Comparison of ENCODE assay signal across 2 cellular contexts in the genomic region with DNA sequence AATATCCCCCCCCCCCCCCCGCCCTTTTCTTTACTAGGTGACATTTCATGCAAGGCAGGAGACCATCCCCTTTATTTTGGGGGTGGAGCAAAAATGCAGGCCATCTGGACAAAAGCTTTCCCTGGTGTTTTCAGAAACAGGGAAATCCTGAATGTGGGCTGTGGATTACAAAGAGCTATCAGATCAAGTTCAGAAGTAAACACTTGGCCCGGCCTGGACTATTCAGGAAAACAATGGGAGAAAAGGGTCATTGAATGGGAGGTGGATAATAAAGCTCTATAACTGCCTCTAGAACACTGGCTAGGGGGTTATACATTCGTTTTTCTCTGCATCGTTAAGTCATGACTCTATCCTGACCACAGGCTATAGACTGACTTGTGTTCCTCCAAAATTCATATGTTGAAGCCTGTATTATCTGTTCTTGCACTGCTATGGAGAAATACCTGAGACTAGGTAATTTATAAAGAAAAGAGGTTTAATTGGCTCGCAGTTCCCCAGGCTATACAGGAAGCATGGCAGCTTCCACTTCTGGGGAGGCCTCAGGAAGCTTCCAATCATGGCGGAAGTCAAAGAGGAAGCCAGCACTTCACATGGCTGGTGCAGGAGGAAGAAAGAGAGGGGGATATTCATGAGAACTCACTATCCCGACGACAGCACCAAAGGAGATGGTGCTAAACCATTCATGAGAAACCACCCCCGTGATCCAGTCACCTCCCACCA.
TF ChIP-seq lines count a peak whose summit lies in the region.

No MANE protein-coding gene starts in this region.

TF ChIP-seq in HEK293T, 16 proteins besides CTCF, POLR2A, EP300 and RAD21 (continued from another document):
- TF ChIP-seq NFRKB (IDR thresholded peaks at IDR 0.05) (no peak), FOXM1 (IDR thresholded peaks at IDR 0.05; ENCODE audit: borderline replicate concordance) (no peak), ARNT (IDR thresholded peaks at IDR 0.05) (no peak), FOXA1 (IDR thresholded peaks at IDR 0.05) (no peak), FOXK2 (IDR thresholded peaks at IDR 0.05) (no peak)

TF ChIP-seq in SK-N-SH treated with all-trans-retinoic acid at 6 μM for 48 hours, 23 proteins besides CTCF, POLR2A, EP300 and RAD21 (continued from another document):
- TF ChIP-seq GLIS3 (CRISPR knock-in tag; IDR thresholded peaks at IDR 0.05) (no peak), TCF4 (CRISPR knock-in tag; IDR thresholded peaks at IDR 0.05; ENCODE audit: borderline replicate concordance) (no peak), SNAI2 (CRISPR knock-in tag; IDR thresholded peaks at IDR 0.05) (no peak), BACH2 (CRISPR knock-in tag; IDR thresholded peaks at IDR 0.05; ENCODE audit: borderline replicate concordance) (no peak), ZC3H10 (CRISPR knock-in tag; IDR thresholded peaks at IDR 0.05) (no peak)
- TF ChIP-seq, protein P1, sequence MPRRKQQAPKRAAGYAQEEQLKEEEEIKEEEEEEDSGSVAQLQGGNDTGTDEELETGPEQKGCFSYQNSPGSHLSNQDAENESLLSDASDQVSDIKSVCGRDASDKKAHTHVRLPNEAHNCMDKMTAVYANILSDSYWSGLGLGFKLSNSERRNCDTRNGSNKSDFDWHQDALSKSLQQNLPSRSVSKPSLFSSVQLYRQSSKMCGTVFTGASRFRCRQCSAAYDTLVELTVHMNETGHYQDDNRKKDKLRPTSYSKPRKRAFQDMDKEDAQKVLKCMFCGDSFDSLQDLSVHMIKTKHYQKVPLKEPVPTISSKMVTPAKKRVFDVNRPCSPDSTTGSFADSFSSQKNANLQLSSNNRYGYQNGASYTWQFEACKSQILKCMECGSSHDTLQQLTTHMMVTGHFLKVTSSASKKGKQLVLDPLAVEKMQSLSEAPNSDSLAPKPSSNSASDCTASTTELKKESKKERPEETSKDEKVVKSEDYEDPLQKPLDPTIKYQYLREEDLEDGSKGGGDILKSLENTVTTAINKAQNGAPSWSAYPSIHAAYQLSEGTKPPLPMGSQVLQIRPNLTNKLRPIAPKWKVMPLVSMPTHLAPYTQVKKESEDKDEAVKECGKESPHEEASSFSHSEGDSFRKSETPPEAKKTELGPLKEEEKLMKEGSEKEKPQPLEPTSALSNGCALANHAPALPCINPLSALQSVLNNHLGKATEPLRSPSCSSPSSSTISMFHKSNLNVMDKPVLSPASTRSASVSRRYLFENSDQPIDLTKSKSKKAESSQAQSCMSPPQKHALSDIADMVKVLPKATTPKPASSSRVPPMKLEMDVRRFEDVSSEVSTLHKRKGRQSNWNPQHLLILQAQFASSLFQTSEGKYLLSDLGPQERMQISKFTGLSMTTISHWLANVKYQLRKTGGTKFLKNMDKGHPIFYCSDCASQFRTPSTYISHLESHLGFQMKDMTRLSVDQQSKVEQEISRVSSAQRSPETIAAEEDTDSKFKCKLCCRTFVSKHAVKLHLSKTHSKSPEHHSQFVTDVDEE (CRISPR knock-in tag; IDR thresholded peaks at IDR 0.05): no peak
